Comparison of ENCODE assay signal across 2 cellular contexts in genomic region chr3:48084929-48085328, GRCh38.
TF ChIP-seq lines count a peak whose summit lies in the region.

No MANE protein-coding gene starts in this region.

TF ChIP-seq in A549, 52 proteins besides CTCF, POLR2A, EP300 and RAD21 (continued from another document):
- TF ChIP-seq HDAC2 (IDR thresholded peaks at IDR 0.05) (no peak), MYC (IDR thresholded peaks at IDR 0.05; ENCODE audit: borderline replicate concordance, low read length) (no peak), ZNF302 (CRISPR knock-in tag; IDR thresholded peaks at IDR 0.05) (no peak), CEBPB (IDR thresholded peaks at IDR 0.05) (no peak), RARB (CRISPR knock-in tag; IDR thresholded peaks at IDR 0.05) (no peak), RFX5 (IDR thresholded peaks at IDR 0.05) (no peak), SMC3 (IDR thresholded peaks at IDR 0.05) (no peak), NPAS2 (CRISPR knock-in tag; IDR thresholded peaks at IDR 0.05; ENCODE audit: borderline replicate concordance) (no peak), CHD4 (IDR thresholded peaks at IDR 0.05; ENCODE audit: borderline replicate concordance) (no peak), HEYL (CRISPR knock-in tag; IDR thresholded peaks at IDR 0.05) (no peak), NR3C1 (IDR thresholded peaks at IDR 0.05) (no peak), ELK1 (IDR thresholded peaks at IDR 0.05; ENCODE audit: low read depth, low read length) (no peak), SREBF2 (IDR thresholded peaks at IDR 0.05) (no peak)

TF ChIP-seq in GM12878, 131 proteins besides CTCF, POLR2A, EP300 and RAD21 (continued from another document):
- TF ChIP-seq POLR2AphosphoS2 (IDR thresholded peaks at IDR 0.05; ENCODE audit: low read depth, low read length) (no peak), SKIL (IDR thresholded peaks at IDR 0.05; ENCODE audit: low read depth, poor library complexity, severe bottlenecking) (no peak), CBFB (IDR thresholded peaks at IDR 0.05; ENCODE audit: low read depth) (no peak), TCF3 (IDR thresholded peaks at IDR 0.05; ENCODE audit: borderline replicate concordance, insufficient read depth, low read depth, low read length) (no peak), CEBPZ (IDR thresholded peaks at IDR 0.05; ENCODE audit: low read depth, low read length) (no peak), ZNF384 (IDR thresholded peaks at IDR 0.05; ENCODE audit: borderline replicate concordance, low read depth, low read length) (peak; percentile 55; the same call in 1 of the 2 replicates), RFX5 (IDR thresholded peaks at IDR 0.05; ENCODE audit: low read depth, low read length) (peak; percentile 85), RELB (IDR thresholded peaks at IDR 0.05; ENCODE audit: low read depth) (no peak), WRNIP1 (IDR thresholded peaks at IDR 0.05; ENCODE audit: borderline replicate concordance, low read depth, low read length) (no peak), CREB1 (IDR thresholded peaks at IDR 0.05; ENCODE audit: low read depth) (0 out of 2 replicates have a peak, but pooled peaks have one; percentile 38), RUNX3 (IDR thresholded peaks at IDR 0.05; ENCODE audit: low read length) (no peak), STAT3 (IDR thresholded peaks at IDR 0.05; ENCODE audit: low read depth, low read length) (no peak), CBX3 (IDR thresholded peaks at IDR 0.05; ENCODE audit: borderline replicate concordance, low read depth) (no peak), ZSCAN29 (IDR thresholded peaks at IDR 0.05) (no peak), CBX5 (IDR thresholded peaks at IDR 0.05; ENCODE audit: low read depth) (no peak), HSF1 (IDR thresholded peaks at IDR 0.05; ENCODE audit: low read depth, low read length) (no peak), MTA3 (IDR thresholded peaks at IDR 0.05; ENCODE audit: borderline replicate concordance, low read length) (no peak), REST (IDR thresholded peaks at IDR 0.05; ENCODE audit: low read depth, low read length) (no peak), MLLT1 (IDR thresholded peaks at IDR 0.05) (no peak), FOXK2 (IDR thresholded peaks at IDR 0.05) (no peak), CHD4 (IDR thresholded peaks at IDR 0.05) (no peak), ZNF217 (IDR thresholded peaks at IDR 0.05) (no peak)
